Comparison of ENCODE assay signal across 1 cellular context in the genomic region with DNA sequence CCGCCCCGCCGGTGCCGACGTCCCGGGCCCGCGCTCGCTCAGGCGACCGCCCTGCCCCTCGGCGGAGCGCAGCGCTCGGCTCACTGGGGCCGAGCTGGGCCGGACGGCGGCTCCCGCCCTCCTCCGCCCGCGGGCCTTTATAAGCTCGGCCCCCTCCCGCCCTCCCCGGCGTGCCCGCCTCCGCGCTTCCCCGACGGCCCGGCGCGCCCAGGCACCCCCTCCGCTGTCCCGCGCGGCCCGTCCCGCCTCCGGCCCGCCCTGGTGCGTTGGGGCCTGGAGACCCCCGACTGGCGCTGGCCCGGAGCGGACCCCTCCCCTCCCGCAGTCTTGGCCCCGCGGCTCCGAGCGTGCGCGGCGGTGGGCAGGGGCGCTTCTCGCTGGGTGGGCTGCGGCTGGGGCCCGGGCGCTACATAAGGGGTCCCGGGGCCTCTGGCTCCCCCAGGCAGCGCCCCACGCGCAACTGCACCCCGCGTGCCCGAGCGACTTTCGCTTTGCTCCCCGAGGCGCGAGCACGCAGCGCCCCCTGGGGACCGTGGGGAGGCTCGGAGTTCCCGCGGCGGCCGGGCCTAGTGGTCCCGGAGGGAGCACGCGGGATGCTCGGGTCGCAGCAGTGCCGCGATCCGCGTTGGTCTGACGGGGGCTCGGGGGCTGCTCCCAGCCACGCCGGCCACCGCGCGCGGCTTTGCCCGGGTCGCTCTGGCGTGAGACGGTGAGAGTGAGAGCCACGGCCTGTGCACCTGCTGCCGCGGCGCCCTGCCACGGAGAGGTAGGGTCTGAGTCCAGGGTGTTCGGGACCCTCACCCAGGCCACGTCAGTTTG.
TF ChIP-seq lines count a peak whose summit lies in the region.

A gene with protein sequence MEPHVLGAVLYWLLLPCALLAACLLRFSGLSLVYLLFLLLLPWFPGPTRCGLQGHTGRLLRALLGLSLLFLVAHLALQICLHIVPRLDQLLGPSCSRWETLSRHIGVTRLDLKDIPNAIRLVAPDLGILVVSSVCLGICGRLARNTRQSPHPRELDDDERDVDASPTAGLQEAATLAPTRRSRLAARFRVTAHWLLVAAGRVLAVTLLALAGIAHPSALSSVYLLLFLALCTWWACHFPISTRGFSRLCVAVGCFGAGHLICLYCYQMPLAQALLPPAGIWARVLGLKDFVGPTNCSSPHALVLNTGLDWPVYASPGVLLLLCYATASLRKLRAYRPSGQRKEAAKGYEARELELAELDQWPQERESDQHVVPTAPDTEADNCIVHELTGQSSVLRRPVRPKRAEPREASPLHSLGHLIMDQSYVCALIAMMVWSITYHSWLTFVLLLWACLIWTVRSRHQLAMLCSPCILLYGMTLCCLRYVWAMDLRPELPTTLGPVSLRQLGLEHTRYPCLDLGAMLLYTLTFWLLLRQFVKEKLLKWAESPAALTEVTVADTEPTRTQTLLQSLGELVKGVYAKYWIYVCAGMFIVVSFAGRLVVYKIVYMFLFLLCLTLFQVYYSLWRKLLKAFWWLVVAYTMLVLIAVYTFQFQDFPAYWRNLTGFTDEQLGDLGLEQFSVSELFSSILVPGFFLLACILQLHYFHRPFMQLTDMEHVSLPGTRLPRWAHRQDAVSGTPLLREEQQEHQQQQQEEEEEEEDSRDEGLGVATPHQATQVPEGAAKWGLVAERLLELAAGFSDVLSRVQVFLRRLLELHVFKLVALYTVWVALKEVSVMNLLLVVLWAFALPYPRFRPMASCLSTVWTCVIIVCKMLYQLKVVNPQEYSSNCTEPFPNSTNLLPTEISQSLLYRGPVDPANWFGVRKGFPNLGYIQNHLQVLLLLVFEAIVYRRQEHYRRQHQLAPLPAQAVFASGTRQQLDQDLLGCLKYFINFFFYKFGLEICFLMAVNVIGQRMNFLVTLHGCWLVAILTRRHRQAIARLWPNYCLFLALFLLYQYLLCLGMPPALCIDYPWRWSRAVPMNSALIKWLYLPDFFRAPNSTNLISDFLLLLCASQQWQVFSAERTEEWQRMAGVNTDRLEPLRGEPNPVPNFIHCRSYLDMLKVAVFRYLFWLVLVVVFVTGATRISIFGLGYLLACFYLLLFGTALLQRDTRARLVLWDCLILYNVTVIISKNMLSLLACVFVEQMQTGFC (N-terminal part only) (minus strand): TSS at position 115 of the 819 bp plus-strand sequence. CDS start 256 bp downstream, outside the sequence.

TF ChIP-seq in HepG2, 621 proteins besides CTCF, POLR2A, EP300 and RAD21 (continued from another document and continues in another):
- TF ChIP-seq, protein P1, sequence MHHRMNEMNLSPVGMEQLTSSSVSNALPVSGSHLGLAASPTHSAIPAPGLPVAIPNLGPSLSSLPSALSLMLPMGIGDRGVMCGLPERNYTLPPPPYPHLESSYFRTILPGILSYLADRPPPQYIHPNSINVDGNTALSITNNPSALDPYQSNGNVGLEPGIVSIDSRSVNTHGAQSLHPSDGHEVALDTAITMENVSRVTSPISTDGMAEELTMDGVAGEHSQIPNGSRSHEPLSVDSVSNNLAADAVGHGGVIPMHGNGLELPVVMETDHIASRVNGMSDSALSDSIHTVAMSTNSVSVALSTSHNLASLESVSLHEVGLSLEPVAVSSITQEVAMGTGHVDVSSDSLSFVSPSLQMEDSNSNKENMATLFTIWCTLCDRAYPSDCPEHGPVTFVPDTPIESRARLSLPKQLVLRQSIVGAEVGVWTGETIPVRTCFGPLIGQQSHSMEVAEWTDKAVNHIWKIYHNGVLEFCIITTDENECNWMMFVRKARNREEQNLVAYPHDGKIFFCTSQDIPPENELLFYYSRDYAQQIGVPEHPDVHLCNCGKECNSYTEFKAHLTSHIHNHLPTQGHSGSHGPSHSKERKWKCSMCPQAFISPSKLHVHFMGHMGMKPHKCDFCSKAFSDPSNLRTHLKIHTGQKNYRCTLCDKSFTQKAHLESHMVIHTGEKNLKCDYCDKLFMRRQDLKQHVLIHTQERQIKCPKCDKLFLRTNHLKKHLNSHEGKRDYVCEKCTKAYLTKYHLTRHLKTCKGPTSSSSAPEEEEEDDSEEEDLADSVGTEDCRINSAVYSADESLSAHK (CRISPR knock-in tag; IDR thresholded peaks at IDR 0.05; ENCODE audit: borderline replicate concordance): no peak; the same call in 1 of the 2 replicates
- TF ChIP-seq ZNF746 (CRISPR knock-in tag; IDR thresholded peaks at IDR 0.05) (0 out of 2 replicates have a peak, but pooled peaks have one; percentile 52), SALL1 (CRISPR knock-in tag; IDR thresholded peaks at IDR 0.05) (peak; percentile 92), AGO2 (optimal IDR thresholded peaks at IDR 0.05; ENCODE audit: low read depth, low read length) (peak; percentile 68), ZNF337 (CRISPR knock-in tag; IDR thresholded peaks at IDR 0.05; ENCODE audit: borderline replicate concordance, low read depth) (no peak), RBFOX2 (IDR thresholded peaks at IDR 0.05; ENCODE audit: low read depth, low read length) (peak; percentile 80), RORA (CRISPR knock-in tag; IDR thresholded peaks at IDR 0.05) (no peak), ZNF775 (CRISPR knock-in tag; IDR thresholded peaks at IDR 0.05; ENCODE audit: borderline replicate concordance) (no peak), ATM (IDR thresholded peaks at IDR 0.05; ENCODE audit: borderline replicate concordance) (no peak), ZBTB20 (CRISPR knock-in tag; IDR thresholded peaks at IDR 0.05; ENCODE audit: borderline replicate concordance, low read depth) (no peak), ZNF792 (CRISPR knock-in tag; IDR thresholded peaks at IDR 0.05) (no peak), KLF12 (CRISPR knock-in tag; IDR thresholded peaks at IDR 0.05; ENCODE audit: borderline replicate concordance) (no peak), ZNF543 (CRISPR knock-in tag; IDR thresholded peaks at IDR 0.05) (peak; percentile 64; the same call in 1 of the 2 replicates), ZNF589 (CRISPR knock-in tag; conservative IDR thresholded peaks at IDR 0.05) (no peak), ZNF776 (CRISPR knock-in tag; IDR thresholded peaks at IDR 0.05) (peak; percentile 48; the same call in 1 of the 2 replicates), ZIK1 (CRISPR knock-in tag; IDR thresholded peaks at IDR 0.05; ENCODE audit: borderline replicate concordance, low read depth) (no peak), MAFK (conservative IDR thresholded peaks at IDR 0.05 in 1 of 2, IDR thresholded peaks at IDR 0.05 in 1 of 2; ENCODE audit: low read length in 2 of 2) (no peak), HDAC1 (CRISPR knock-in tag; IDR thresholded peaks at IDR 0.05) (peak; percentile 97), NONO (IDR thresholded peaks at IDR 0.05) (no peak), NONO (CRISPR knock-in tag; conservative IDR thresholded peaks at IDR 0.05) (peak; percentile 95), SRY (CRISPR knock-in tag; IDR thresholded peaks at IDR 0.05) (peak; percentile 69), PHF20 (CRISPR knock-in tag; IDR thresholded peaks at IDR 0.05) (no peak), ZNF292 (CRISPR knock-in tag; IDR thresholded peaks at IDR 0.05; ENCODE audit: borderline replicate concordance, low read depth) (no peak), POLR2AphosphoS2 (IDR thresholded peaks at IDR 0.05; ENCODE audit: low read depth, low read length) (no peak), NR2F1 (CRISPR knock-in tag; IDR thresholded peaks at IDR 0.05) (no peak; a peak in 1 of 4 replicates), TOPORS (CRISPR knock-in tag; IDR thresholded peaks at IDR 0.05) (no peak), ZNF225 (CRISPR knock-in tag; IDR thresholded peaks at IDR 0.05) (peak; percentile 89; the same call in 1 of the 2 replicates), FOXP1 (IDR thresholded peaks at IDR 0.05) (no peak), FOXP1 (CRISPR knock-in tag; IDR thresholded peaks at IDR 0.05) (no peak), SIN3B (IDR thresholded peaks at IDR 0.05; ENCODE audit: low read length) (0 out of 2 replicates have a peak, but pooled peaks have one; percentile 45), ZSCAN30 (CRISPR knock-in tag; IDR thresholded peaks at IDR 0.05) (no peak), KDM1A (CRISPR knock-in tag; IDR thresholded peaks at IDR 0.05) (peak; percentile 42; the same call in 1 of the 2 replicates)
- TF ChIP-seq, protein P2, sequence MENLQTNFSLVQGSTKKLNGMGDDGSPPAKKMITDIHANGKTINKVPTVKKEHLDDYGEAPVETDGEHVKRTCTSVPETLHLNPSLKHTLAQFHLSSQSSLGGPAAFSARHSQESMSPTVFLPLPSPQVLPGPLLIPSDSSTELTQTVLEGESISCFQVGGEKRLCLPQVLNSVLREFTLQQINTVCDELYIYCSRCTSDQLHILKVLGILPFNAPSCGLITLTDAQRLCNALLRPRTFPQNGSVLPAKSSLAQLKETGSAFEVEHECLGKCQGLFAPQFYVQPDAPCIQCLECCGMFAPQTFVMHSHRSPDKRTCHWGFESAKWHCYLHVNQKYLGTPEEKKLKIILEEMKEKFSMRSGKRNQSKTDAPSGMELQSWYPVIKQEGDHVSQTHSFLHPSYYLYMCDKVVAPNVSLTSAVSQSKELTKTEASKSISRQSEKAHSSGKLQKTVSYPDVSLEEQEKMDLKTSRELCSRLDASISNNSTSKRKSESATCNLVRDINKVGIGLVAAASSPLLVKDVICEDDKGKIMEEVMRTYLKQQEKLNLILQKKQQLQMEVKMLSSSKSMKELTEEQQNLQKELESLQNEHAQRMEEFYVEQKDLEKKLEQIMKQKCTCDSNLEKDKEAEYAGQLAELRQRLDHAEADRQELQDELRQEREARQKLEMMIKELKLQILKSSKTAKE (CRISPR knock-in tag; IDR thresholded peaks at IDR 0.05; ENCODE audit: borderline replicate concordance): peak; percentile 49; the same call in 1 of the 2 replicates
- TF ChIP-seq, protein P3, sequence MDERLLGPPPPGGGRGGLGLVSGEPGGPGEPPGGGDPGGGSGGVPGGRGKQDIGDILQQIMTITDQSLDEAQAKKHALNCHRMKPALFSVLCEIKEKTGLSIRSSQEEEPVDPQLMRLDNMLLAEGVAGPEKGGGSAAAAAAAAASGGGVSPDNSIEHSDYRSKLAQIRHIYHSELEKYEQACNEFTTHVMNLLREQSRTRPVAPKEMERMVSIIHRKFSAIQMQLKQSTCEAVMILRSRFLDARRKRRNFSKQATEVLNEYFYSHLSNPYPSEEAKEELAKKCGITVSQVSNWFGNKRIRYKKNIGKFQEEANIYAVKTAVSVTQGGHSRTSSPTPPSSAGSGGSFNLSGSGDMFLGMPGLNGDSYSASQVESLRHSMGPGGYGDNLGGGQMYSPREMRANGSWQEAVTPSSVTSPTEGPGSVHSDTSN (CRISPR knock-in tag; IDR thresholded peaks at IDR 0.05): no peak
- TF ChIP-seq, protein P4, sequence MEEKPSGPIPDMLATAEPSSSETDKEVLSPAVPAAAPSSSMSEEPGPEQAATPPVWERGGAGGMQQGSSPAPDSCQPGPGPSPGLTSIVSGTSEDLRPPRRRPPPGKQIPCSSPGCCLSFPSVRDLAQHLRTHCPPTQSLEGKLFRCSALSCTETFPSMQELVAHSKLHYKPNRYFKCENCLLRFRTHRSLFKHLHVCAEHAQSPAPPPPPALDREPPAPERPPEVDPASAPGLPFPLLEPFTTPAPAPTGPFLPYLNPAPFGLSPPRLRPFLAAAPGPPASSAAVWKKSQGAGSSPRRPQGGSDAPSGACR (CRISPR knock-in tag; IDR thresholded peaks at IDR 0.05): no peak; the same call in 1 of the 2 replicates
- TF ChIP-seq, protein P5, sequence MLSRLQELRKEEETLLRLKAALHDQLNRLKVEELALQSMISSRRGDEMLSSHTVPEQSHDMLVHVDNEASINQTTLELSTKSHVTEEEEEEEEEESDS (CRISPR knock-in tag; IDR thresholded peaks at IDR 0.05; ENCODE audit: borderline replicate concordance): no peak
- TF ChIP-seq, protein P6, sequence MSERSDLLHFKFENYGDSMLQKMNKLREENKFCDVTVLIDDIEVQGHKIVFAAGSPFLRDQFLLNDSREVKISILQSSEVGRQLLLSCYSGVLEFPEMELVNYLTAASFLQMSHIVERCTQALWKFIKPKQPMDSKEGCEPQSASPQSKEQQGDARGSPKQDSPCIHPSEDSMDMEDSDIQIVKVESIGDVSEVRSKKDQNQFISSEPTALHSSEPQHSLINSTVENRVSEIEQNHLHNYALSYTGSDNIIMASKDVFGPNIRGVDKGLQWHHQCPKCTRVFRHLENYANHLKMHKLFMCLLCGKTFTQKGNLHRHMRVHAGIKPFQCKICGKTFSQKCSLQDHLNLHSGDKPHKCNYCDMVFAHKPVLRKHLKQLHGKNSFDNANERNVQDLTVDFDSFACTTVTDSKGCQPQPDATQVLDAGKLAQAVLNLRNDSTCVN (CRISPR knock-in tag; IDR thresholded peaks at IDR 0.05; ENCODE audit: borderline replicate concordance): peak; percentile 56; the same call in 1 of the 2 replicates
- TF ChIP-seq, protein P7, sequence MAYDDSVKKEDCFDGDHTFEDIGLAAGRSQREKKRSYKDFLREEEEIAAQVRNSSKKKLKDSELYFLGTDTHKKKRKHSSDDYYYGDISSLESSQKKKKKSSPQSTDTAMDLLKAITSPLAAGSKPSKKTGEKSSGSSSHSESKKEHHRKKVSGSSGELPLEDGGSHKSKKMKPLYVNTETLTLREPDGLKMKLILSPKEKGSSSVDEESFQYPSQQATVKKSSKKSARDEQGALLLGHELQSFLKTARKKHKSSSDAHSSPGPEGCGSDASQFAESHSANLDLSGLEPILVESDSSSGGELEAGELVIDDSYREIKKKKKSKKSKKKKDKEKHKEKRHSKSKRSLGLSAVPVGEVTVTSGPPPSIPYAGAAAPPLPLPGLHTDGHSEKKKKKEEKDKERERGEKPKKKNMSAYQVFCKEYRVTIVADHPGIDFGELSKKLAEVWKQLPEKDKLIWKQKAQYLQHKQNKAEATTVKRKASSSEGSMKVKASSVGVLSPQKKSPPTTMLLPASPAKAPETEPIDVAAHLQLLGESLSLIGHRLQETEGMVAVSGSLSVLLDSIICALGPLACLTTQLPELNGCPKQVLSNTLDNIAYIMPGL (CRISPR knock-in tag; IDR thresholded peaks at IDR 0.05; ENCODE audit: borderline replicate concordance in 1 of 2, low read depth in 1 of 2): peak; percentile 99
- TF ChIP-seq, protein P8, sequence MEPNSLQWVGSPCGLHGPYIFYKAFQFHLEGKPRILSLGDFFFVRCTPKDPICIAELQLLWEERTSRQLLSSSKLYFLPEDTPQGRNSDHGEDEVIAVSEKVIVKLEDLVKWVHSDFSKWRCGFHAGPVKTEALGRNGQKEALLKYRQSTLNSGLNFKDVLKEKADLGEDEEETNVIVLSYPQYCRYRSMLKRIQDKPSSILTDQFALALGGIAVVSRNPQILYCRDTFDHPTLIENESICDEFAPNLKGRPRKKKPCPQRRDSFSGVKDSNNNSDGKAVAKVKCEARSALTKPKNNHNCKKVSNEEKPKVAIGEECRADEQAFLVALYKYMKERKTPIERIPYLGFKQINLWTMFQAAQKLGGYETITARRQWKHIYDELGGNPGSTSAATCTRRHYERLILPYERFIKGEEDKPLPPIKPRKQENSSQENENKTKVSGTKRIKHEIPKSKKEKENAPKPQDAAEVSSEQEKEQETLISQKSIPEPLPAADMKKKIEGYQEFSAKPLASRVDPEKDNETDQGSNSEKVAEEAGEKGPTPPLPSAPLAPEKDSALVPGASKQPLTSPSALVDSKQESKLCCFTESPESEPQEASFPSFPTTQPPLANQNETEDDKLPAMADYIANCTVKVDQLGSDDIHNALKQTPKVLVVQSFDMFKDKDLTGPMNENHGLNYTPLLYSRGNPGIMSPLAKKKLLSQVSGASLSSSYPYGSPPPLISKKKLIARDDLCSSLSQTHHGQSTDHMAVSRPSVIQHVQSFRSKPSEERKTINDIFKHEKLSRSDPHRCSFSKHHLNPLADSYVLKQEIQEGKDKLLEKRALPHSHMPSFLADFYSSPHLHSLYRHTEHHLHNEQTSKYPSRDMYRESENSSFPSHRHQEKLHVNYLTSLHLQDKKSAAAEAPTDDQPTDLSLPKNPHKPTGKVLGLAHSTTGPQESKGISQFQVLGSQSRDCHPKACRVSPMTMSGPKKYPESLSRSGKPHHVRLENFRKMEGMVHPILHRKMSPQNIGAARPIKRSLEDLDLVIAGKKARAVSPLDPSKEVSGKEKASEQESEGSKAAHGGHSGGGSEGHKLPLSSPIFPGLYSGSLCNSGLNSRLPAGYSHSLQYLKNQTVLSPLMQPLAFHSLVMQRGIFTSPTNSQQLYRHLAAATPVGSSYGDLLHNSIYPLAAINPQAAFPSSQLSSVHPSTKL (CRISPR knock-in tag; IDR thresholded peaks at IDR 0.05): peak; percentile 66
